Comparison of ENCODE assay signal across 24 cellular contexts in genomic region chr1:211634931-211635330, GRCh38. TPM values are rescaled to one million over a fixed set of nuclear protein-coding genes. Genes with fewer than 3 reads are reported as not detected.
"Had no signal": no experiment of that assay in that cellular context is flagged by ENCODE, and none has a peak within 500 bp of the region (broad histone marks: within the 10 kb centered on the region; RNA-seq: fewer than 3 reads in every experiment).

No MANE protein-coding gene starts in this region.

- H3K27ac ChIP-seq: KMS-11, SJSA1, SK-N-MC had no signal

- H3K9me3 ChIP-seq: SJSA1 had no signal

- H3K4me2 ChIP-seq: KMS-11 had no signal

- H3K27me3 ChIP-seq: SJSA1 had no signal

- H3K4me3 ChIP-seq: SJSA1, SK-N-MC had no signal

- H3K36me3 ChIP-seq: SJSA1 had no signal

- H3K9ac ChIP-seq: KMS-11 had no signal

- DNase-seq: IMR-90, Kasumi-1, MV-4-11, NCI-H1048, NCI-H1105, NCI-H1417, NCI-H1436 treated with DMSO at 0.1 percent for 48 hours, NCI-H1694 treated with DMSO at 0.1 percent for 48 hours, NCI-H2029, NCI-H2081 treated with DMSO at 0.1 percent for 48 hours, NCI-H2171, NCI-H226, NCI-H446, NCI-H510A, NCI-H524 treated with DMSO at 0.1 percent for 48 hours, NCI-H69, NCI-H774, Right ventricle myocardium superior, RPMI8226, SIG-M5 had no signal

- FAIRE-seq: RCC 7860 had no signal

RNA-seq across cellular contexts. Expression of gene NEK2, which starts 40.5 kb away (rescaled TPM):
- total RNA-seq: Right ventricle myocardium superior had no signal
